In genomic region chr7:133364959-133365680, GRCh38 we compare ENCODE assay signal across 2 cellular contexts.
TF ChIP-seq lines count a peak whose summit lies in the region.

No MANE protein-coding gene starts in this region.

TF ChIP-seq in A549, 52 proteins besides CTCF, POLR2A, EP300 and RAD21 (continued from another document):
- TF ChIP-seq PBX3 (IDR thresholded peaks at IDR 0.05) = no peak
- TF ChIP-seq KDM1A (IDR thresholded peaks at IDR 0.05; ENCODE audit: low read depth) = no peak
- TF ChIP-seq JUNB (IDR thresholded peaks at IDR 0.05) = no peak
- no peak for TF ChIP-seq BHLHE40 (IDR thresholded peaks at IDR 0.05; ENCODE audit: low read depth, low read length)
- TF ChIP-seq PHF8 (IDR thresholded peaks at IDR 0.05; ENCODE audit: borderline replicate concordance, low read depth) = no peak
- no peak for TF ChIP-seq TP53 (CRISPR knock-in tag; IDR thresholded peaks at IDR 0.05)
- no peak for TF ChIP-seq ELK1 (IDR thresholded peaks at IDR 0.05; ENCODE audit: low read depth, low read length)
- no peak for TF ChIP-seq CBX8 (IDR thresholded peaks at IDR 0.05)

TF ChIP-seq in IMR-90, 13 proteins besides CTCF, POLR2A, EP300 and RAD21 (continued from another document):
- TF ChIP-seq ELK1 (IDR thresholded peaks at IDR 0.05; ENCODE audit: borderline replicate concordance, low read depth, low read length) (no peak), MAZ (IDR thresholded peaks at IDR 0.05; ENCODE audit: borderline replicate concordance, low read depth, low read length) (no peak), FOS (IDR thresholded peaks at IDR 0.05; ENCODE audit: low read depth, low read length) (no peak), CHD1 (IDR thresholded peaks at IDR 0.05; ENCODE audit: low read depth, low read length) (no peak), SMC3 (IDR thresholded peaks at IDR 0.05; ENCODE audit: low read depth, low read length) (no peak), BHLHE40 (IDR thresholded peaks at IDR 0.05; ENCODE audit: low read depth, low read length) (no peak), CEBPB (IDR thresholded peaks at IDR 0.05; ENCODE audit: low read depth, low read length) (no peak)
- TF ChIP-seq, protein P1, sequence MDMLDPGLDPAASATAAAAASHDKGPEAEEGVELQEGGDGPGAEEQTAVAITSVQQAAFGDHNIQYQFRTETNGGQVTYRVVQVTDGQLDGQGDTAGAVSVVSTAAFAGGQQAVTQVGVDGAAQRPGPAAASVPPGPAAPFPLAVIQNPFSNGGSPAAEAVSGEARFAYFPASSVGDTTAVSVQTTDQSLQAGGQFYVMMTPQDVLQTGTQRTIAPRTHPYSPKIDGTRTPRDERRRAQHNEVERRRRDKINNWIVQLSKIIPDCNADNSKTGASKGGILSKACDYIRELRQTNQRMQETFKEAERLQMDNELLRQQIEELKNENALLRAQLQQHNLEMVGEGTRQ (IDR thresholded peaks at IDR 0.05; ENCODE audit: low read depth, low read length) = no peak
